In genomic region chr7:2037805-2038635, GRCh38 we compare ENCODE assay signal across 8 cellular contexts.
DNase-seq lines count a peak whose midpoint lies in the region; ATAC-seq and TF ChIP-seq lines count a peak whose summit lies in the region.

No MANE protein-coding gene starts in this region.

- no peak overlapping the region for H3K27ac ChIP-seq in body of pancreas
- H3K27ac ChIP-seq in mucosa of rectum (ENCODE audit: low read depth in 2 of 2, low read length in 2 of 2), result no peak overlapping the region

- no peaks in the 10 kb centered on the region for H3K27me3 Mint-ChIP-seq in Calu3 (ENCODE audit: unreplicated experiment)

- DNase-seq in AG08396 (ENCODE audit: low spot score), result peak; percentile 51
- DNase-seq in body of pancreas, result peak; percentile 50 to 69 (median 62)
- no peak for DNase-seq in NCI-H1436 treated with DMSO at 0.1 percent for 48 hours (lab: John Stamatoyannopoulos, UW)
- no peak for DNase-seq in Calu3
- no peak for DNase-seq in NCI-H69 (lab: John Stamatoyannopoulos, UW)

- H3K4me3 ChIP-seq in body of pancreas, result no peak overlapping the region
- peak overlapping the region; percentile 37 to 72 for H3K4me3 ChIP-seq in mucosa of rectum (ENCODE audit: low read length in 2 of 2)

- BruUV-seq in Calu3 (replicated peaks; lab: Mats Ljungman, UMichigan), result no TSS peak

- intact Hi-C loops in body of pancreas (cut with DNase I) (no loop called here), Calu3 (cut with micrococcal nuclease; ENCODE audit: unreplicated experiment) (no loop called here)

- peak overlapping the region; percentile 42 to 48 for H3K9ac ChIP-seq in mucosa of rectum (ENCODE audit: low read depth in 1 of 2, low read length in 2 of 2)

- no peak for TF ChIP-seq POLR2A in body of pancreas (IDR thresholded peaks at IDR 0.05)

- ATAC-seq in HG03342 (IDR thresholded peaks at IDR 0.05; ENCODE audit: unreplicated experiment) (peak; percentile 56), body of pancreas (peak; percentile 58), HG03469 (IDR thresholded peaks at IDR 0.05; ENCODE audit: unreplicated experiment) (no peak)

- no peak overlapping the region for H3K27ac Mint-ChIP-seq in Calu3 (ENCODE audit: unreplicated experiment)

- CTCF ChIA-PET in Calu3 (lab: Charles Lee), result interaction anchor here (0.6 to 0.7 kb wide), 2 partner anchors 8 to 190 kb away, joined by 4 to 5 read pairs; no protein-coding TSS in a partner anchor

- H3K9me3 ChIP-seq in body of pancreas (no peaks in the 10 kb centered on the region), mucosa of rectum (ENCODE audit: control insufficient read depth in 2 of 2, low read length in 2 of 2) (no peaks in the 10 kb centered on the region)

- WGBS in body of pancreas, 2 donors, result 31 to 35% methylated on average over 15 of the region's 15 CpGs

- no peaks in the 10 kb centered on the region for H3K4me1 Mint-ChIP-seq in Calu3 (ENCODE audit: low read depth, unreplicated experiment)

- H3K36me3 ChIP-seq in body of pancreas (replicated peaks in 1 of 2; ENCODE audit: insufficient read depth in 1 of 2, low read depth in 2 of 2) (no peaks in the 10 kb centered on the region), mucosa of rectum (ENCODE audit: control insufficient read depth in 2 of 2, insufficient read depth in 2 of 2, low read length in 2 of 2) (peaks cover 0 to 3% of the 10 kb centered on the region in 2 donors)

- H3K27me3 ChIP-seq in body of pancreas (no peaks in the 10 kb centered on the region), mucosa of rectum (ENCODE audit: control insufficient read depth in 2 of 2, insufficient read depth in 2 of 2, low read length in 2 of 2) (no peaks in the 10 kb centered on the region)

- H3K4me1 ChIP-seq in body of pancreas, result peaks cover 9% of the 10 kb centered on the region
- peaks cover 0 to 7% of the 10 kb centered on the region in 2 donors for H3K4me1 ChIP-seq in mucosa of rectum (ENCODE audit: control insufficient read depth in 2 of 2, insufficient read depth in 2 of 2, low read length in 2 of 2)

- H3K9me3 Mint-ChIP-seq in Calu3 (ENCODE audit: low read depth, unreplicated experiment), result no peaks in the 10 kb centered on the region

- TF ChIP-seq CTCF in body of pancreas (IDR thresholded peaks at IDR 0.05) (no peak), Calu3 (IDR thresholded peaks at IDR 0.05; ENCODE audit: unreplicated experiment) (no peak)

- H3K4me3 Mint-ChIP-seq in Calu3 (ENCODE audit: low read depth, unreplicated experiment), result no peak overlapping the region

- H3K36me3 Mint-ChIP-seq in Calu3 (ENCODE audit: insufficient read depth, unreplicated experiment), result peaks cover 4% of the 10 kb centered on the region

Comparison
In these comparisons a context has a peak if more than half of its experiments do, and no peak if none do; other contexts are left out.
1. DNase-seq: peak in AG08396 (single experiment) and body of pancreas (4 of 4); none in NCI-H1436 treated with DMSO at 0.1 percent for 48 hours (single experiment), Calu3 (single experiment) and NCI-H69 (single experiment).
2. H3K4me3 ChIP-seq: peak in mucosa of rectum (2 of 2); none in body of pancreas (0 of 2).